Comparison of ENCODE assay signal across 8 cellular contexts in genomic region chr19:2428027-2428690, GRCh38. TPM values are rescaled to one million over a fixed set of nuclear protein-coding genes. Genes with fewer than 3 reads are reported as not detected.
DNase-seq lines count a peak whose midpoint lies in the region; ATAC-seq, FAIRE-seq and TF ChIP-seq lines count a peak whose summit lies in the region.

No MANE protein-coding gene starts in this region.

- H3K79me2 ChIP-seq in fibroblast of lung (ENCODE audit: control insufficient read depth, insufficient read depth, low read length): peaks cover 31% of the 10 kb centered on the region

- H3K9me3 Mint-ChIP-seq in activated CD4-positive, alpha-beta T cell treated with anti-CD3 and anti-CD28 coated beads, Interleukin-2, amount 10 ng/mL, durations not matched to agents 7 days and 5 days: no peaks in the 10 kb centered on the region
- H3K9me3 Mint-ChIP-seq in neural crest cell: no peaks in the 10 kb centered on the region

- FAIRE-seq in frontal cortex (lab: Jason Lieb, UNC): no peak

- no peak for ATAC-seq in T-helper 17 cell
- no peak for ATAC-seq in GM19035 (IDR thresholded peaks at IDR 0.05; ENCODE audit: unreplicated experiment)

- no peaks in the 10 kb centered on the region for H4K20me1 ChIP-seq in fibroblast of lung (ENCODE audit: control insufficient read depth, extremely low read depth, insufficient read depth, low read length)

- H3K9ac ChIP-seq in fibroblast of lung (ENCODE audit: insufficient read depth, low read length): no peak overlapping the region

- peak overlapping the region; percentile 72 to 97 (median 89) for H3K4me3 ChIP-seq in fibroblast of lung (replicated peaks in 1 of 4; ENCODE audit: control extremely low read depth in 1 of 4, insufficient read depth in 1 of 4, low read depth in 3 of 4, low read length in 4 of 4)

- CTCF ChIA-PET in activated CD4-positive, alpha-beta T cell treated with anti-CD3 and anti-CD28 coated beads, Interleukin-2, amount 10 ng/mL, durations not matched to agents 7 days and 5 days (lab: Charles Lee): interaction anchor here (0.9 to 1.3 kb wide), 6 partner anchors 10 to 50 kb away, joined by 3 to 5 read pairs (median 4); partner anchors contain the start of gene GADD45B

- no peaks in the 10 kb centered on the region for H3K27me3 Mint-ChIP-seq in activated CD4-positive, alpha-beta T cell treated with anti-CD3 and anti-CD28 coated beads, Interleukin-2, amount 10 ng/mL, durations not matched to agents 7 days and 5 days
- H3K27me3 Mint-ChIP-seq in T-helper 17 cell (no peaks in the 10 kb centered on the region), neural crest cell (ENCODE audit: low read depth) (peaks cover 6% of the 10 kb centered on the region)

- peak overlapping the region; percentile 91 for H3K4me3 Mint-ChIP-seq in activated CD4-positive, alpha-beta T cell treated with anti-CD3 and anti-CD28 coated beads, Interleukin-2, amount 10 ng/mL, durations not matched to agents 7 days and 5 days
- H3K4me3 Mint-ChIP-seq in T-helper 17 cell: peak overlapping the region; percentile 98
- peak overlapping the region; percentile 97 for H3K4me3 Mint-ChIP-seq in neural crest cell

- H3K4me1 Mint-ChIP-seq in activated CD4-positive, alpha-beta T cell treated with anti-CD3 and anti-CD28 coated beads, Interleukin-2, amount 10 ng/mL, durations not matched to agents 7 days and 5 days: peaks cover 12% of the 10 kb centered on the region
- H3K4me1 Mint-ChIP-seq in T-helper 17 cell (peaks cover 8% of the 10 kb centered on the region), neural crest cell (peaks cover 16% of the 10 kb centered on the region)

- peaks cover 28% of the 10 kb centered on the region for H3K36me3 ChIP-seq in fibroblast of lung (ENCODE audit: control insufficient read depth, insufficient read depth, low read length)

- POLR2A ChIA-PET in activated CD4-positive, alpha-beta T cell treated with anti-CD3 and anti-CD28 coated beads, Interleukin-2, amount 10 ng/mL, durations not matched to agents 7 days and 5 days (lab: Charles Lee): interaction anchor here (1.0 kb wide), 1 partner anchor 29 kb away, joined by 3 read pairs; no protein-coding TSS in a partner anchor

- peak overlapping the region; percentile 79 for H3K4me2 ChIP-seq in fibroblast of lung (ENCODE audit: extremely low read depth, insufficient read depth, low read length)

- peak overlapping the region; percentile 98 for H3K27ac ChIP-seq in fibroblast of lung (ENCODE audit: insufficient read depth, low read length)

- H2AFZ ChIP-seq in fibroblast of lung (ENCODE audit: low read length): no peak overlapping the region

- H3K36me3 Mint-ChIP-seq in activated CD4-positive, alpha-beta T cell treated with anti-CD3 and anti-CD28 coated beads, Interleukin-2, amount 10 ng/mL, durations not matched to agents 7 days and 5 days (ENCODE audit: low read depth): peaks cover 13% of the 10 kb centered on the region
- H3K36me3 Mint-ChIP-seq in T-helper 17 cell (ENCODE audit: low read depth) (peaks cover 2% of the 10 kb centered on the region), neural crest cell (ENCODE audit: low read depth) (peaks cover 5% of the 10 kb centered on the region)

- H3K27me3 ChIP-seq in fibroblast of lung (ENCODE audit: control insufficient read depth, insufficient read depth, low read length): no peaks in the 10 kb centered on the region

- peak overlapping the region; percentile 96 for H3K27ac Mint-ChIP-seq in activated CD4-positive, alpha-beta T cell treated with anti-CD3 and anti-CD28 coated beads, Interleukin-2, amount 10 ng/mL, durations not matched to agents 7 days and 5 days
- H3K27ac Mint-ChIP-seq in T-helper 17 cell (peak overlapping the region; percentile 95), neural crest cell (ENCODE audit: unreplicated experiment) (peak overlapping the region; percentile 98)

- H3K9me3 ChIP-seq in T-helper 17 cell (ENCODE audit: control insufficient read depth, low read length, poor library complexity, severe bottlenecking): no peaks in the 10 kb centered on the region
- no peaks in the 10 kb centered on the region for H3K9me3 ChIP-seq in fibroblast of lung (ENCODE audit: control insufficient read depth, insufficient read depth, low read depth, low read length)

- DNase-seq in activated CD4-positive, alpha-beta T cell treated with anti-CD3 and anti-CD28 coated beads, Interleukin-2, amount 10 ng/mL, durations not matched to agents 7 days and 5 days: no peak
- no peak for DNase-seq in activated CD4-positive, alpha-beta T cell treated with anti-CD3 and anti-CD28 coated beads, Interleukin-2, amount 50 U/mL, for 4 hours
- DNase-seq in T-helper 17 cell (no peak), fibroblast of lung (ENCODE audit: low read depth in 2 of 2) (peak in 1 of 2 donors; percentile 24), neural crest cell (ENCODE audit: low read depth, low spot score) (no peak), frontal cortex (ENCODE audit: low spot score in 2 of 2) (no peak), GM03348 (ENCODE audit: low spot score) (no peak)

- peaks cover 17% of the 10 kb centered on the region for H3K4me1 ChIP-seq in fibroblast of lung (ENCODE audit: control insufficient read depth, extremely low read depth, insufficient read depth, low read length)

- no peak for TF ChIP-seq CTCF in fibroblast of lung (conservative IDR thresholded peaks at IDR 0.05 in 1 of 2, IDR thresholded peaks at IDR 0.05 in 1 of 2; ENCODE audit: low read depth in 1 of 2, low read length in 2 of 2)
- no peak for TF ChIP-seq CTCF in neural crest cell (conservative IDR thresholded peaks at IDR 0.05)

RNA-seq across cellular contexts. Expression of gene TIMM13, which starts 0.8 kb away (rescaled TPM):
- 10 to 100 TPM; 49.0 to 66.4 TPM for total RNA-seq in activated CD4-positive, alpha-beta T cell treated with anti-CD3 and anti-CD28 coated beads, Interleukin-2, amount 10 ng/mL, durations not matched to agents 7 days and 5 days
- total RNA-seq in T-helper 17 cell (10 to 100 TPM; 22.3 to 27.8 TPM), fibroblast of lung (23.9 and 27.6 TPM in 2 replicates), neural crest cell (145 and 155 TPM in 2 replicates), frontal cortex (18.3 TPM)
- polyA plus RNA-seq in fibroblast of lung: 14.1 and 19.5 TPM in 2 replicates
- 62.4 and 96.2 TPM in 2 replicates for polyA plus RNA-seq in fibroblast of lung (2012)
- polyA minus RNA-seq in fibroblast of lung (ENCODE audit: low replicate concordance): 6.5 and 12.5 TPM in 2 replicates

RNA-seq across cellular contexts. Expression of gene LMNB2, which starts 28.6 kb away (rescaled TPM):
- 100 to 1,000 TPM; 101 to 113 TPM for total RNA-seq in activated CD4-positive, alpha-beta T cell treated with anti-CD3 and anti-CD28 coated beads, Interleukin-2, amount 10 ng/mL, durations not matched to agents 7 days and 5 days
- total RNA-seq in T-helper 17 cell (10 to 100 TPM; 13.1 to 16.0 TPM), fibroblast of lung (47.0 and 56.3 TPM in 2 replicates), neural crest cell (201 and 206 TPM in 2 replicates), frontal cortex (46.9 TPM)
- 41.6 and 94.8 TPM in 2 replicates for polyA plus RNA-seq in fibroblast of lung
- 40.7 and 92.7 TPM in 2 replicates for polyA plus RNA-seq in fibroblast of lung (2012)
- 62.0 and 80.7 TPM in 2 replicates for polyA minus RNA-seq in fibroblast of lung (ENCODE audit: low replicate concordance)

RNA-seq across cellular contexts. Expression of gene GADD45B, which starts 47.8 kb away (rescaled TPM):
- 10 to 100 TPM; 31.2 to 39.2 TPM for total RNA-seq in activated CD4-positive, alpha-beta T cell treated with anti-CD3 and anti-CD28 coated beads, Interleukin-2, amount 10 ng/mL, durations not matched to agents 7 days and 5 days
- total RNA-seq in T-helper 17 cell: 100 to 1,000 TPM; 120 to 135 TPM
- total RNA-seq in fibroblast of lung: 16.4 and 32.5 TPM in 2 replicates
- polyA plus RNA-seq in fibroblast of lung: 61.7 and 72.8 TPM in 2 replicates
- polyA plus RNA-seq in fibroblast of lung (2012): 49.2 and 60.5 TPM in 2 replicates
- polyA minus RNA-seq in fibroblast of lung (ENCODE audit: low replicate concordance): 44.8 and 57.4 TPM in 2 replicates
- total RNA-seq in neural crest cell: 3.3 and 4.1 TPM in 2 replicates
- total RNA-seq in frontal cortex: 1.2 TPM
